14 cellular contexts compared by ENCODE assay signal in genomic region chr1:96073100-96073499, GRCh38.
"Had no signal": no experiment of that assay in that cellular context is flagged by ENCODE, and none has a peak within 500 bp of the region (broad histone marks: within the 10 kb centered on the region; RNA-seq: fewer than 3 reads in every experiment).

No MANE protein-coding gene starts in this region.

- H3K36me3 Mint-ChIP-seq: activated naive CD4-positive, alpha-beta T cell treated with anti-CD3 and anti-CD28 coated beads, Interleukin-2, amount 50 U/mL, for 24 hours; brain had no signal

- H3K27ac Mint-ChIP-seq: activated naive CD4-positive, alpha-beta T cell treated with anti-CD3 and anti-CD28 coated beads, Interleukin-2, amount 50 U/mL, for 24 hours; brain; natural killer cell had no signal

- DNase-seq: activated effector memory CD4-positive, alpha-beta T cell treated with Interleukin-2 at 50 U/mL for 16 hours; activated T-cell treated with anti-CD3 and anti-CD28 coated beads, Interleukin-2, amount 50 U/mL, for 1 hour; cortex of kidney; effector CD8-positive, alpha-beta T cell; foreskin melanocyte; head of caudate nucleus; left colon; mucosa of descending colon; natural killer cell; right cardiac atrium had no signal

- H3K9me3 Mint-ChIP-seq: activated naive CD4-positive, alpha-beta T cell treated with anti-CD3 and anti-CD28 coated beads, Interleukin-2, amount 50 U/mL, for 24 hours had no signal

- H3K27me3 Mint-ChIP-seq: activated naive CD4-positive, alpha-beta T cell treated with anti-CD3 and anti-CD28 coated beads, Interleukin-2, amount 50 U/mL, for 24 hours; central memory CD8-positive, alpha-beta T cell had no signal

- H3K4me3 Mint-ChIP-seq: activated naive CD4-positive, alpha-beta T cell treated with anti-CD3 and anti-CD28 coated beads, Interleukin-2, amount 50 U/mL, for 24 hours; brain; central memory CD8-positive, alpha-beta T cell; natural killer cell had no signal

- H3K4me1 Mint-ChIP-seq: activated naive CD4-positive, alpha-beta T cell treated with anti-CD3 and anti-CD28 coated beads, Interleukin-2, amount 50 U/mL, for 24 hours; central memory CD8-positive, alpha-beta T cell; natural killer cell had no signal

- ATAC-seq: activated CD4-positive, CD25-positive, alpha-beta regulatory T cell treated with anti-CD3 and anti-CD28 coated beads, Interleukin-2, amount 50 U/mL, for 24 hours; left colon; mucosa of descending colon; natural killer cell; right cardiac atrium had no signal
